ENCODE assay signal across 1 cellular context in genomic region chr5:178232124-178232919, GRCh38.
TF ChIP-seq lines count a peak whose summit lies in the region.

Gene PHYKPL (minus strand): TSS chr5:178232802. CDS start chr5:178232550, 252 bp downstream.

TF ChIP-seq in K562, 482 proteins besides CTCF, POLR2A, EP300 and RAD21 (continued from another document and continues in another):
- TF ChIP-seq ZNF318 (IDR thresholded peaks at IDR 0.05; ENCODE audit: borderline replicate concordance in 1 of 2, low read depth in 1 of 2) = no peak
- no peak for TF ChIP-seq CEBPB (tag; IDR thresholded peaks at IDR 0.05)
- no peak for TF ChIP-seq NFYB (IDR thresholded peaks at IDR 0.05; ENCODE audit: extremely low read depth, insufficient read length)
- TF ChIP-seq ATF4 (CRISPR knock-in tag; IDR thresholded peaks at IDR 0.05) = 0 out of 2 replicates have a peak, but pooled peaks have one; percentile 5
- TF ChIP-seq FIP1L1 (IDR thresholded peaks at IDR 0.05; ENCODE audit: low read depth, low read length, poor library complexity, severe bottlenecking) = peak; percentile 35
- no peak for TF ChIP-seq ZKSCAN3 (CRISPR knock-in tag; IDR thresholded peaks at IDR 0.05)
- no peak for TF ChIP-seq KLF1 (tag; IDR thresholded peaks at IDR 0.05)
- TF ChIP-seq RCOR1 (IDR thresholded peaks at IDR 0.05; ENCODE audit: borderline replicate concordance in 1 of 2, low read depth in 2 of 2, low read length in 2 of 2) = no peak
- TF ChIP-seq PKNOX1 (IDR thresholded peaks at IDR 0.05) = no peak
- TF ChIP-seq ZNF143 (CRISPR knock-in tag; IDR thresholded peaks at IDR 0.05) = no peak
- TF ChIP-seq ZBTB11 (CRISPR knock-in tag; IDR thresholded peaks at IDR 0.05) = peak in 2 of 3 experiments; percentile 15 to 76; a peak in 1 of 6 replicates
- no peak for TF ChIP-seq CAMTA2 (CRISPR knock-in tag; conservative IDR thresholded peaks at IDR 0.05)
- peak in 1 of 2 experiments; percentile 84; a peak in 2 of 4 replicates for TF ChIP-seq UBTF (IDR thresholded peaks at IDR 0.05; ENCODE audit: borderline replicate concordance in 1 of 2, low read depth in 2 of 2, low read length in 2 of 2)
- no peak for TF ChIP-seq DLX4 (CRISPR knock-in tag; IDR thresholded peaks at IDR 0.05)
- no peak for TF ChIP-seq ZNF695 (CRISPR knock-in tag; IDR thresholded peaks at IDR 0.05)
- no peak for TF ChIP-seq RFX1 (IDR thresholded peaks at IDR 0.05)
- no peak for TF ChIP-seq ZNF165 (CRISPR knock-in tag; IDR thresholded peaks at IDR 0.05; ENCODE audit: borderline replicate concordance)
- no peak for TF ChIP-seq SNIP1 (IDR thresholded peaks at IDR 0.05; ENCODE audit: low read depth)
- no peak for TF ChIP-seq ETS2 (tag; IDR thresholded peaks at IDR 0.05; ENCODE audit: borderline replicate concordance, poor library complexity, severe bottlenecking)
- no peak for TF ChIP-seq PTRF (tag; IDR thresholded peaks at IDR 0.05)
- no peak for TF ChIP-seq HDAC3 (IDR thresholded peaks at IDR 0.05; ENCODE audit: borderline replicate concordance, partially characterized antibody)
- no peak for TF ChIP-seq ZNF347 (CRISPR knock-in tag; IDR thresholded peaks at IDR 0.05; ENCODE audit: low read depth)
- peak; percentile 24; the same call in 1 of the 2 replicates for TF ChIP-seq REST (CRISPR knock-in tag; IDR thresholded peaks at IDR 0.05; ENCODE audit: low read depth)
- TF ChIP-seq EZH2 (IDR thresholded peaks at IDR 0.05; ENCODE audit: borderline replicate concordance, low read depth, low read length) = no peak
- TF ChIP-seq NCOA6 (IDR thresholded peaks at IDR 0.05) = no peak; the same call in none of the 2 replicates
- TF ChIP-seq HMGXB4 (CRISPR knock-in tag; IDR thresholded peaks at IDR 0.05) = peak; percentile 92
- TF ChIP-seq POLR2H (tag; IDR thresholded peaks at IDR 0.05; ENCODE audit: low read depth) = no peak
- TF ChIP-seq ZNF140 (CRISPR knock-in tag; IDR thresholded peaks at IDR 0.05) = no peak
- TF ChIP-seq ZSCAN32 (CRISPR knock-in tag; IDR thresholded peaks at IDR 0.05) = no peak
- no peak for TF ChIP-seq MECOM (CRISPR knock-in tag; IDR thresholded peaks at IDR 0.05)
- no peak for TF ChIP-seq ZNF668 (CRISPR knock-in tag; IDR thresholded peaks at IDR 0.05)
- TF ChIP-seq ZNF282 (CRISPR knock-in tag; IDR thresholded peaks at IDR 0.05) = no peak
- no peak for TF ChIP-seq MCM5 (IDR thresholded peaks at IDR 0.05; ENCODE audit: low read depth)
- TF ChIP-seq ZNF174 (CRISPR knock-in tag; IDR thresholded peaks at IDR 0.05) = no peak
